ENCODE assay signal across 24 cellular contexts in genomic region chr5:5584236-5584749, GRCh38.
DNase-seq lines count a peak whose midpoint lies in the region; ATAC-seq lines count a peak whose summit lies in the region.
"Had no signal": no experiment of that assay in that cellular context is flagged by ENCODE, and none has a peak within 500 bp of the region (broad histone marks: within the 10 kb centered on the region; RNA-seq: fewer than 3 reads in every experiment).

No MANE protein-coding gene starts in this region.

- ATAC-seq in HG03342 (IDR thresholded peaks at IDR 0.05; ENCODE audit: unreplicated experiment), result no peak
- ATAC-seq: Right ventricle myocardium inferior, SK-N-SH treated with all-trans-retinoic acid at 6 μM for 48 hours had no signal

- H3K4me3 Mint-ChIP-seq in activated naive CD4-positive, alpha-beta T cell treated with anti-CD3 and anti-CD28 coated beads, Interleukin-2, amount 10 ng/mL, durations not matched to agents 7 days and 5 days, result no peak overlapping the region
- H3K4me3 Mint-ChIP-seq: CD14-positive monocyte; CD8-positive, alpha-beta memory T cell had no signal

- peaks cover 4% of the 10 kb centered on the region for H3K27me3 Mint-ChIP-seq in activated naive CD4-positive, alpha-beta T cell treated with anti-CD3 and anti-CD28 coated beads, Interleukin-2, amount 10 ng/mL, durations not matched to agents 7 days and 5 days

- no peak overlapping the region for H3K27ac Mint-ChIP-seq in activated naive CD4-positive, alpha-beta T cell treated with anti-CD3 and anti-CD28 coated beads, Interleukin-2, amount 10 ng/mL, durations not matched to agents 7 days and 5 days
- H3K27ac Mint-ChIP-seq: CD14-positive monocyte; CD8-positive, alpha-beta memory T cell had no signal

- CTCF ChIA-PET in activated naive CD4-positive, alpha-beta T cell treated with anti-CD3 and anti-CD28 coated beads, Interleukin-2, amount 10 ng/mL, durations not matched to agents 7 days and 5 days (lab: Charles Lee), result no interaction called here

- peak; percentile 40 for DNase-seq in NCI-H1694 treated with DMSO at 0.1 percent for 48 hours (lab: John Stamatoyannopoulos, UW)
- no peak for DNase-seq in NCI-H1694 (lab: John Stamatoyannopoulos, UW)
- peak; percentile 12 for DNase-seq in NCI-H82 treated with DMSO at 0.1 percent for 48 hours (lab: John Stamatoyannopoulos, UW; ENCODE audit: unreplicated experiment)
- peak; percentile 41 to 71 for DNase-seq in cerebellar nuclear complex (lab: John Stamatoyannopoulos, UW)
- peak; percentile 29 for DNase-seq in superior temporal gyrus (ENCODE audit: extremely low spot score)
- no peak for DNase-seq in activated naive CD4-positive, alpha-beta T cell treated with anti-CD3 and anti-CD28 coated beads, Interleukin-2, amount 10 ng/mL, durations not matched to agents 7 days and 5 days
- no peak for DNase-seq in dedifferentiated amniotic fluid mesenchymal stem cell (ENCODE audit: extremely low spot score)
- DNase-seq: BE2C; CD8-positive, alpha-beta memory T cell; DMS153; DND-41; GM23248; H7; KBM-7; MV-4-11; NCI-H1105; NCI-H1436 treated with DMSO at 0.1 percent for 48 hours; NCI-H2029; PC-9; SJCRH30 had no signal

- no peaks in the 10 kb centered on the region for H3K4me1 Mint-ChIP-seq in activated naive CD4-positive, alpha-beta T cell treated with anti-CD3 and anti-CD28 coated beads, Interleukin-2, amount 10 ng/mL, durations not matched to agents 7 days and 5 days
- H3K4me1 Mint-ChIP-seq: CD14-positive monocyte; CD8-positive, alpha-beta memory T cell had no signal

- H3K36me3 Mint-ChIP-seq in activated naive CD4-positive, alpha-beta T cell treated with anti-CD3 and anti-CD28 coated beads, Interleukin-2, amount 10 ng/mL, durations not matched to agents 7 days and 5 days, result no peaks in the 10 kb centered on the region
- H3K36me3 Mint-ChIP-seq: CD14-positive monocyte; CD8-positive, alpha-beta memory T cell had no signal

- H3K9me3 Mint-ChIP-seq in activated naive CD4-positive, alpha-beta T cell treated with anti-CD3 and anti-CD28 coated beads, Interleukin-2, amount 10 ng/mL, durations not matched to agents 7 days and 5 days, result no peaks in the 10 kb centered on the region

Comparison
In these comparisons a context has a peak if more than half of its experiments do, and no peak if none do; other contexts are left out.
1. DNase-seq: peak in NCI-H1694 treated with DMSO at 0.1 percent for 48 hours (single experiment), NCI-H82 treated with DMSO at 0.1 percent for 48 hours (single experiment), cerebellar nuclear complex (2 of 2) and superior temporal gyrus (single experiment); none in NCI-H1694 (single experiment), activated naive CD4-positive, alpha-beta T cell treated with anti-CD3 and anti-CD28 coated beads, Interleukin-2, amount 10 ng/mL, durations not matched to agents 7 days and 5 days (single experiment) and dedifferentiated amniotic fluid mesenchymal stem cell (single experiment).